ENCODE assay signal across 1 cellular context in genomic region chr17:78783711-78784396, GRCh38.
TF ChIP-seq lines count a peak whose summit lies in the region.

No MANE protein-coding gene starts in this region.

TF ChIP-seq in K562, 482 proteins besides CTCF, POLR2A, EP300 and RAD21 (continued from another document and continues in another):
- no peak for TF ChIP-seq RREB1 (CRISPR knock-in tag; IDR thresholded peaks at IDR 0.05)
- peak; percentile 64 for TF ChIP-seq USF1 (CRISPR knock-in tag; IDR thresholded peaks at IDR 0.05)
- no peak for TF ChIP-seq ZNF57 (CRISPR knock-in tag; IDR thresholded peaks at IDR 0.05)
- TF ChIP-seq NCOA1 (IDR thresholded peaks at IDR 0.05; ENCODE audit: low read depth): peak; percentile 41; the same call in 1 of the 2 replicates
- no peak for TF ChIP-seq ZNF77 (CRISPR knock-in tag; IDR thresholded peaks at IDR 0.05)
- TF ChIP-seq REST (CRISPR knock-in tag; IDR thresholded peaks at IDR 0.05; ENCODE audit: low read depth): no peak
- no peak for TF ChIP-seq BACH1 (tag; IDR thresholded peaks at IDR 0.05)
- TF ChIP-seq KLF16 (IDR thresholded peaks at IDR 0.05): peak; percentile 81
- TF ChIP-seq HMGXB4 (CRISPR knock-in tag; IDR thresholded peaks at IDR 0.05): no peak
- TF ChIP-seq HNRNPH1 (optimal IDR thresholded peaks at IDR 0.05; ENCODE audit: low read depth, low read length): no peak
- TF ChIP-seq ZNF609 (CRISPR knock-in tag; IDR thresholded peaks at IDR 0.05; ENCODE audit: borderline replicate concordance): no peak
- TF ChIP-seq WHSC1 (IDR thresholded peaks at IDR 0.05; ENCODE audit: low read length): no peak
- TF ChIP-seq HMG20A (CRISPR knock-in tag; conservative IDR thresholded peaks at IDR 0.05): no peak
- TF ChIP-seq RUNX1 (IDR thresholded peaks at IDR 0.05; ENCODE audit: low read depth): no peak
- TF ChIP-seq TAF7 (tag; IDR thresholded peaks at IDR 0.05): no peak
- no peak for TF ChIP-seq ZFP36 (IDR thresholded peaks at IDR 0.05; ENCODE audit: low read depth, low read length, partially characterized antibody)
- TF ChIP-seq CLOCK (CRISPR knock-in tag; IDR thresholded peaks at IDR 0.05; ENCODE audit: borderline replicate concordance): no peak
- TF ChIP-seq ZNF512 (tag; IDR thresholded peaks at IDR 0.05): no peak
- TF ChIP-seq MCM5 (IDR thresholded peaks at IDR 0.05; ENCODE audit: low read depth): no peak
- TF ChIP-seq PRMT5 (CRISPR knock-in tag; IDR thresholded peaks at IDR 0.05): no peak
- no peak for TF ChIP-seq E2F1 (CRISPR knock-in tag; IDR thresholded peaks at IDR 0.05)
- TF ChIP-seq ZNF384 (IDR thresholded peaks at IDR 0.05; ENCODE audit: low read depth, low read length): no peak
- no peak for TF ChIP-seq ZNF507 (tag; conservative IDR thresholded peaks at IDR 0.05)
- TF ChIP-seq ZKSCAN3 (CRISPR knock-in tag; IDR thresholded peaks at IDR 0.05): no peak
- TF ChIP-seq ZC3H11A (IDR thresholded peaks at IDR 0.05; ENCODE audit: low read depth, low read length): no peak
- no peak for TF ChIP-seq E2F4 (CRISPR knock-in tag; IDR thresholded peaks at IDR 0.05; ENCODE audit: low read depth)
- no peak for TF ChIP-seq ZBED1 (IDR thresholded peaks at IDR 0.05)
- TF ChIP-seq ZNF280B (CRISPR knock-in tag; IDR thresholded peaks at IDR 0.05): no peak
- no peak for TF ChIP-seq ZNF75A (CRISPR knock-in tag; IDR thresholded peaks at IDR 0.05)
- TF ChIP-seq BHLHE40 (IDR thresholded peaks at IDR 0.05; ENCODE audit: low read length): no peak
- no peak for TF ChIP-seq HNRNPL (IDR thresholded peaks at IDR 0.05; ENCODE audit: low read depth, low read length)
